In genomic region chrX:71629467-71629866, GRCh38 we compare ENCODE assay signal across 12 cellular contexts.
DNase-seq lines count a peak whose midpoint lies in the region; ATAC-seq, FAIRE-seq and TF ChIP-seq lines count a peak whose summit lies in the region.
"Had no signal": no experiment of that assay in that cellular context is flagged by ENCODE, and none has a peak within 500 bp of the region (broad histone marks: within the 10 kb centered on the region; RNA-seq: fewer than 3 reads in every experiment).

No MANE protein-coding gene starts in this region.

- ATAC-seq in GM18498 (IDR thresholded peaks at IDR 0.05; ENCODE audit: unreplicated experiment) (peak; percentile 76), GM21360 (IDR thresholded peaks at IDR 0.05; ENCODE audit: unreplicated experiment) (peak; percentile 61), HG02943 (IDR thresholded peaks at IDR 0.05; ENCODE audit: low read depth, unreplicated experiment) (peak; percentile 53)
- ATAC-seq: sciatic nerve had no signal

- H4K20me1 ChIP-seq in OCI-LY3 (ENCODE audit: insufficient read depth, low read length): no peaks in the 10 kb centered on the region

- peaks cover 33% of the 10 kb centered on the region for H3K4me1 ChIP-seq in OCI-LY3 (ENCODE audit: low read length)

- peak overlapping the region; percentile 55; the same call in 1 of the 2 replicates for H3K9ac ChIP-seq in OCI-LY3 (ENCODE audit: low read length)

- peak overlapping the region; percentile 63 for H3K4me3 ChIP-seq in OCI-LY3 (ENCODE audit: low read length)

- peak overlapping the region; percentile 91 for H3K4me2 ChIP-seq in OCI-LY3 (ENCODE audit: low read length)

- H2AFZ ChIP-seq in OCI-LY3 (ENCODE audit: low read depth, low read length): peak overlapping the region; percentile 59

- DNase-seq in NCI-H748 treated with DMSO at 0.1 percent for 48 hours (lab: John Stamatoyannopoulos, UW) (no peak), urothelium cell line (ENCODE audit: low spot score) (no peak), NCI-H526 (lab: John Stamatoyannopoulos, UW) (no peak), AG08396 (ENCODE audit: low spot score) (no peak)
- DNase-seq: activated CD8-positive, alpha-beta memory T cell treated with anti-CD3 and anti-CD28 coated beads, Interleukin-2, amount 50 U/mL, for 48 hours; cortex of kidney; NCI-H226 had no signal

- H3K79me2 ChIP-seq in OCI-LY3 (ENCODE audit: low read length): no peaks in the 10 kb centered on the region

- H3K36me3 ChIP-seq in OCI-LY3 (replicated peaks; ENCODE audit: low read depth, low read length): no peaks in the 10 kb centered on the region

- H3K9me3 ChIP-seq in OCI-LY3 (ENCODE audit: insufficient read depth, low read length): no peaks in the 10 kb centered on the region

- H3K27me3 ChIP-seq in OCI-LY3 (ENCODE audit: low read depth, low read length): no peaks in the 10 kb centered on the region

- H3K27ac ChIP-seq in OCI-LY3 (ENCODE audit: low read length): peak overlapping the region; percentile 68

- no peak for TF ChIP-seq CTCF in OCI-LY3 (IDR thresholded peaks at IDR 0.05; ENCODE audit: low read depth, low read length)

- FAIRE-seq in urothelium cell line (lab: Jason Lieb, UNC): no peak
